ENCODE assay signal across 8 cellular contexts in genomic region chr15:101188517-101189340, GRCh38.
A peak's percentile ranks its signal among the peaks of the same experiment; 100 is the strongest.
DNase-seq lines count a peak whose midpoint lies in the region; ATAC-seq lines count a peak whose summit lies in the region.

No MANE protein-coding gene starts in this region.

- H3K27ac Mint-ChIP-seq in T-helper 17 cell: peak overlapping the region; percentile 37
- peak overlapping the region; percentile 86 for H3K27ac Mint-ChIP-seq in stimulated activated effector memory CD8-positive, alpha-beta T cell treated with anti-CD3 and anti-CD28 coated beads, Interleukin-12 subunit alpha, Interleukin-12 subunit beta, amount 100 ng/mL, for 72 hours

- H3K36me3 ChIP-seq in BLaER1: peaks cover 83% of the 10 kb centered on the region

- no peaks in the 10 kb centered on the region for H3K27me3 ChIP-seq in BLaER1

- H3K36me3 Mint-ChIP-seq in T-helper 17 cell (ENCODE audit: low read depth): no peaks in the 10 kb centered on the region
- H3K36me3 Mint-ChIP-seq in stimulated activated effector memory CD8-positive, alpha-beta T cell treated with anti-CD3 and anti-CD28 coated beads, Interleukin-12 subunit alpha, Interleukin-12 subunit beta, amount 100 ng/mL, for 72 hours: peaks cover 94% of the 10 kb centered on the region

- H4K20me1 ChIP-seq in BLaER1: peaks cover 64% of the 10 kb centered on the region

- no peak overlapping the region for H3K4me2 ChIP-seq in BLaER1

- peaks cover 48% of the 10 kb centered on the region for H3K4me1 ChIP-seq in BLaER1

- no peaks in the 10 kb centered on the region for H3K9me3 Mint-ChIP-seq in stimulated activated effector memory CD8-positive, alpha-beta T cell treated with anti-CD3 and anti-CD28 coated beads, Interleukin-12 subunit alpha, Interleukin-12 subunit beta, amount 100 ng/mL, for 72 hours

- no peak overlapping the region for H3K4me3 ChIP-seq in BLaER1

- peaks cover 40% of the 10 kb centered on the region for H3K4me1 Mint-ChIP-seq in T-helper 17 cell
- H3K4me1 Mint-ChIP-seq in stimulated activated effector memory CD8-positive, alpha-beta T cell treated with anti-CD3 and anti-CD28 coated beads, Interleukin-12 subunit alpha, Interleukin-12 subunit beta, amount 100 ng/mL, for 72 hours: peaks cover 78% of the 10 kb centered on the region

- intact Hi-C loops in Right ventricle myocardium superior (cut with DNase I): no loop called here

- H3K4me3 Mint-ChIP-seq in T-helper 17 cell: peak overlapping the region; percentile 56
- H3K4me3 Mint-ChIP-seq in stimulated activated effector memory CD8-positive, alpha-beta T cell treated with anti-CD3 and anti-CD28 coated beads, Interleukin-12 subunit alpha, Interleukin-12 subunit beta, amount 100 ng/mL, for 72 hours: peak overlapping the region; percentile 76

- H3K9me3 ChIP-seq in BLaER1 (peaks cover 17% of the 10 kb centered on the region), T-helper 17 cell (ENCODE audit: control insufficient read depth, low read length, poor library complexity, severe bottlenecking) (no peaks in the 10 kb centered on the region)

- ATAC-seq in GM21529 (IDR thresholded peaks at IDR 0.05; ENCODE audit: unreplicated experiment): peak; percentile 82
- no peak for ATAC-seq in T-helper 17 cell
- ATAC-seq in Right ventricle myocardium superior (ENCODE audit: poor library complexity): peak; percentile 53
- peak; percentile 75 for ATAC-seq in stimulated activated effector memory CD8-positive, alpha-beta T cell treated with anti-CD3 and anti-CD28 coated beads, Interleukin-12 subunit alpha, Interleukin-12 subunit beta, amount 100 ng/mL, for 72 hours

- H3K27ac ChIP-seq in BLaER1: peak overlapping the region; percentile 11; the same call in 1 of the 2 replicates

- H3K27me3 Mint-ChIP-seq in T-helper 17 cell: no peaks in the 10 kb centered on the region

- no peak overlapping the region for H3K9ac ChIP-seq in BLaER1

- DNase-seq in T-helper 17 cell: no peak
- peak; percentile 61 for DNase-seq in Right ventricle myocardium superior
- no peak for DNase-seq in stimulated activated effector memory CD8-positive, alpha-beta T cell treated with anti-CD3 and anti-CD28 coated beads, Interleukin-12 subunit alpha, Interleukin-12 subunit beta, amount 100 ng/mL, for 72 hours (ENCODE audit: low spot score in 2 of 2)
- no peak for DNase-seq in NK-92 treated with Interleukin-12 subunit alpha and Interleukin-12 subunit beta, amount 100 ng/mL, for 24 hours (lab: John Stamatoyannopoulos, UW)
- DNase-seq in central memory CD4-positive, alpha-beta T cell: no peak
- no peak for DNase-seq in GOT3 (lab: John Stamatoyannopoulos, UW)
